7 cellular contexts compared by ENCODE assay signal in genomic region chr5:26432393-26432792, GRCh38.
"Had no signal": no experiment of that assay in that cellular context is flagged by ENCODE, and none has a peak within 500 bp of the region (broad histone marks: within the 10 kb centered on the region; RNA-seq: fewer than 3 reads in every experiment).

No MANE protein-coding gene starts in this region.

- H3K4me3 ChIP-seq: HAP-1, K562 had no signal

- ATAC-seq: HCT116, K562 had no signal

- FAIRE-seq: K562 had no signal

- H3K4me1 ChIP-seq: HAP-1 had no signal

- H3K36me3 ChIP-seq: HAP-1 had no signal

- H3K9me3 ChIP-seq: HAP-1 had no signal

- DNase-seq: GOT3, H7, HFFc6, IMR-90 had no signal

- H3K4me3 Mint-ChIP-seq: HFFc6 had no signal

- H3K27ac Mint-ChIP-seq: HFFc6 had no signal
